Comparison of ENCODE assay signal across 8 cellular contexts in the genomic region with DNA sequence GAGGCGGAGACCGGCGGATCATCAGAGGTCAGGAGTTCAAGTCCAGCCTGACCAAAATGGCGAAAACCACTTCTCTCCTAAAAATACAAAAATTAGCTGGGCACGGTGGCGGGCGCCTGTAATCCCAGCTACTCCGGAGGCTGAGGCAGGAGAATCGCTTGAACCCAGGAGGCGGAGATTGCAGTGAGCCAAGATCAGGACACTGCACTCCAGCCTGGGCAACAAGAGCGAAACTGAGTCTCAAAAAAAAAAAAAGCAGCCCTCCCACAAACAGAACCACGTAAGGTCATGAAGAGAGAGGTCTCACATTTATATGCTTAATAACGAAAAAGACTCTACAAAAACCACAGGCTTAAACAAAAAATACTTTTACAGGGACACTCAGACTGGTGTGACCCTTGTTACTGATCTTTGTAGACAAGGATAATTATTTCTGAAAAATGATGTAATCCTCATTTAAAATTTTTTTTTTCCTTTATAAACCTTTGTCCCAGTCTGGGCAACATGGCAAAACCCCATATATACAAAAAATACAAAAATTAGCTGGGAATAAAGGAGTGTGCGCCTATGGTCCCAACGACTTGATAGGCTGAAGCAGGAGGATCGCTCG. TPM values are rescaled to one million over a fixed set of nuclear protein-coding genes. Genes with fewer than 3 reads are reported as not detected.
A peak's percentile ranks its signal among the peaks of the same experiment; 100 is the strongest.
DNase-seq lines count a peak whose midpoint lies in the region; ATAC-seq and TF ChIP-seq lines count a peak whose summit lies in the region.

No MANE protein-coding gene starts in this region.

- H3K36me3 ChIP-seq in cardiac muscle cell (no peaks in the 10 kb centered on the region), mammary epithelial cell (ENCODE audit: insufficient read depth, low read length) (no peaks in the 10 kb centered on the region), urinary bladder (ENCODE audit: insufficient read depth) (no peaks in the 10 kb centered on the region)

- H3K27me3 ChIP-seq in cardiac muscle cell (no peaks in the 10 kb centered on the region), mammary epithelial cell (ENCODE audit: insufficient read depth, low read length) (no peaks in the 10 kb centered on the region), mononuclear cell (ENCODE audit: insufficient read depth, low read length) (no peaks in the 10 kb centered on the region)

- H3K9ac ChIP-seq in mammary epithelial cell (ENCODE audit: insufficient read depth, low read length): peak overlapping the region; percentile 46

- H3K4me3 ChIP-seq in cardiac muscle cell (peak overlapping the region; percentile 67), mammary epithelial cell (replicated peaks in 1 of 3; ENCODE audit: insufficient read depth in 1 of 3, low read depth in 2 of 3, low read length in 3 of 3) (peak overlapping the region; percentile 78 to 84 (median 80)), mononuclear cell (ENCODE audit: low read length) (peak overlapping the region; percentile 68), urinary bladder (ENCODE audit: low read depth, low read length) (peak overlapping the region; percentile 58)

- in situ Hi-C loops in mammary epithelial cell (cut with MboI; ENCODE audit: low sequenced_read_pairs in 2 of 2): loop anchor here in 1 of 2 donors (5.0 kb wide), 1 partner anchor 43 kb away; the partner anchor contains the start of gene ZNF57

- H3K27ac ChIP-seq in cardiac muscle cell: no peak overlapping the region
- peak overlapping the region; percentile 71 for H3K27ac ChIP-seq in mammary epithelial cell (ENCODE audit: insufficient read depth, low read depth, low read length)
- H3K27ac ChIP-seq in urinary bladder (ENCODE audit: low read depth): no peak overlapping the region

- no peak for DNase-seq in cardiac muscle cell (ENCODE audit: low read depth in 1 of 2, low spot score in 1 of 2)
- no peak for DNase-seq in left ventricle myocardium superior
- DNase-seq in mammary epithelial cell: no peak
- DNase-seq in NCI-H524 (lab: John Stamatoyannopoulos, UW): no peak

- dilution Hi-C loops in mammary epithelial cell (cut with HindIII; ENCODE audit: low sequenced_read_pairs): loop anchor here (10.0 kb wide), 1 partner anchor 229 kb away; the partner anchor contains the start of gene S1PR4

- H2AFZ ChIP-seq in mammary epithelial cell (ENCODE audit: low read depth, low read length): peak overlapping the region; percentile 93

- peaks cover 30% of the 10 kb centered on the region for H3K79me2 ChIP-seq in mammary epithelial cell (ENCODE audit: insufficient read depth, low read length)

- ATAC-seq in left ventricle myocardium superior (no peak), GM19351 (IDR thresholded peaks at IDR 0.05; ENCODE audit: unreplicated experiment) (no peak), GM21619 (IDR thresholded peaks at IDR 0.05; ENCODE audit: unreplicated experiment) (no peak)

- H3K9me3 ChIP-seq in cardiac muscle cell (ENCODE audit: low read depth): no peaks in the 10 kb centered on the region
- H3K9me3 ChIP-seq in mammary epithelial cell (replicated peaks; ENCODE audit: insufficient read depth, low read length): no peaks in the 10 kb centered on the region
- no peaks in the 10 kb centered on the region for H3K9me3 ChIP-seq in mononuclear cell (ENCODE audit: low read depth, low read length)

- TF ChIP-seq CTCF in cardiac muscle cell (IDR thresholded peaks at IDR 0.05; ENCODE audit: low read depth, low read length) (no peak), mammary epithelial cell (conservative IDR thresholded peaks at IDR 0.05 in 1 of 2, IDR thresholded peaks at IDR 0.05 in 1 of 2; ENCODE audit: extremely low read depth in 1 of 2, insufficient read depth in 1 of 2, low read depth in 1 of 2, low read length in 2 of 2) (no peak)

- BruUV-seq in mammary epithelial cell (replicated peaks; lab: Mats Ljungman, UMichigan): TSS peak; percentile 88

- CTCF ChIA-PET in mammary epithelial cell (lab: Charles Lee; ENCODE audit: low non-redundant PET): no interaction called here

- H3K4me1 ChIP-seq in cardiac muscle cell (ENCODE audit: low read depth) (no peaks in the 10 kb centered on the region), mammary epithelial cell (ENCODE audit: insufficient read depth, low read length) (peaks cover 6% of the 10 kb centered on the region), mononuclear cell (ENCODE audit: insufficient read depth, low read length) (peaks cover 32% of the 10 kb centered on the region), urinary bladder (ENCODE audit: insufficient read depth) (no peaks in the 10 kb centered on the region)

- intact Hi-C loops in left ventricle myocardium superior (cut with micrococcal nuclease) (no loop called here), mammary epithelial cell (cut with micrococcal nuclease) (loop anchor here (1.0 to 2.0 kb wide), 4 partner anchors 23 to 105 kb away; partner anchors contain the start of genes ZNF555 and ZNF57)

- 50% methylated on average over 11 of the region's 17 CpGs for WGBS in mammary epithelial cell (ENCODE audit: low coverage, missing lambda C conversion rate)
- WGBS in urinary bladder: 48% methylated on average over 17 of the region's 17 CpGs

- H3K4me2 ChIP-seq in mammary epithelial cell (ENCODE audit: insufficient read depth, low read depth, low read length): peak overlapping the region; percentile 84

- H4K20me1 ChIP-seq in mammary epithelial cell (ENCODE audit: insufficient read depth, low read length): no peaks in the 10 kb centered on the region

RNA-seq across cellular contexts. Expression of gene ZNF77, which starts 0.9 kb away (rescaled TPM):
- total RNA-seq in cardiac muscle cell (4.4 and 4.7 TPM in 2 replicates), left ventricle myocardium superior (2.2 TPM), mammary epithelial cell (1 to 10 TPM; 5.5 to 5.7 TPM), mononuclear cell (1.4 TPM), urinary bladder (6.8 TPM)
- polyA plus RNA-seq in cardiac muscle cell (2.6 and 7.7 TPM in 2 replicates), mammary epithelial cell (4.1 TPM), urinary bladder (4.3 TPM)
- 4.2 TPM for polyA minus RNA-seq in mammary epithelial cell

RNA-seq across cellular contexts. Expression of gene TLE6, which starts 31.7 kb away (rescaled TPM):
- total RNA-seq in cardiac muscle cell (30.3 and 35.4 TPM in 2 replicates), left ventricle myocardium superior (0.30 TPM), mammary epithelial cell (1 to 10 TPM in 1 of 2 donors, under 1 TPM in 1; 0.33 to 1.6 TPM), mononuclear cell (not detected), urinary bladder (1.4 TPM)
- polyA plus RNA-seq in cardiac muscle cell (42.8 and 45.8 TPM in 2 replicates), mammary epithelial cell (0.91 TPM), urinary bladder (2.4 TPM)
- polyA minus RNA-seq in mammary epithelial cell: not detected

RNA-seq across cellular contexts. Expression of gene ZNF57, which starts 45.0 kb away (rescaled TPM):
- 2.1 and 4.1 TPM in 2 replicates for total RNA-seq in cardiac muscle cell
- polyA plus RNA-seq in cardiac muscle cell: 4.4 and 5.4 TPM in 2 replicates
- total RNA-seq in left ventricle myocardium superior: 3.9 TPM
- 10 to 100 TPM in 1 of 2 donors, 1 to 10 TPM in 1; 7.7 to 12.0 TPM for total RNA-seq in mammary epithelial cell
- polyA plus RNA-seq in mammary epithelial cell: 7.0 TPM
- polyA minus RNA-seq in mammary epithelial cell: 17.8 TPM
- 1.0 TPM for total RNA-seq in mononuclear cell
- 5.1 TPM for total RNA-seq in urinary bladder
- 4.4 TPM for polyA plus RNA-seq in urinary bladder

Comparison
In these comparisons a context has a peak if more than half of its experiments do, and no peak if none do; other contexts are left out.
1. RNA of gene TLE6, which starts 31.7 kb away (total RNA-seq): 30.3 to 35.4 TPM in cardiac muscle cell; 0.33 to 1.6 TPM in mammary epithelial cell, 1.4 TPM in urinary bladder (single experiment), 0.30 TPM in left ventricle myocardium superior (single experiment) and not detected in mononuclear cell (single experiment); every median in the first group is over 10 times any median in the second.
2. Peak in every context shown above with its lines, with median percentiles within 50 percentile points of each other: H3K4me3 ChIP-seq.